Comparison of ENCODE assay signal across 8 cellular contexts in genomic region chr19:54231077-54231931, GRCh38. TPM values are rescaled to one million over a fixed set of nuclear protein-coding genes. Genes with fewer than 3 reads are reported as not detected.
DNase-seq lines count a peak whose midpoint lies in the region; ATAC-seq and TF ChIP-seq lines count a peak whose summit lies in the region.

No MANE protein-coding gene starts in this region.

- intact Hi-C loops in sciatic nerve (cut with DNase I): loop anchor here (10.0 kb wide), 1 partner anchor 57 kb away; the partner anchor contains the start of gene TMC4

- no peak; the same call in none of the 2 replicates for TF ChIP-seq CTCF in AG09319 (IDR thresholded peaks at IDR 0.05; ENCODE audit: low read depth, low read length)

- DNase-seq in AG09319 (ENCODE audit: extremely low read depth, low read depth): peak; percentile 37
- peak; percentile 33 for DNase-seq in NCI-H1436 treated with DMSO at 0.1 percent for 48 hours (lab: John Stamatoyannopoulos, UW)
- peak; percentile 92 for DNase-seq in T-helper 9 cell
- DNase-seq in amygdala (lab: John Stamatoyannopoulos, UW): peak in 54 of 56 donors; percentile 14 to 93 (median 71)
- peak; percentile 80 for DNase-seq in hepatic stellate cell (ENCODE audit: low spot score)
- DNase-seq in sciatic nerve (ENCODE audit: low spot score): peak; percentile 93

- ATAC-seq in GM19467 (IDR thresholded peaks at IDR 0.05; ENCODE audit: unreplicated experiment) (peak; percentile 80), sciatic nerve (peak; percentile 94), HG02870 (IDR thresholded peaks at IDR 0.05; ENCODE audit: unreplicated experiment) (no peak)

RNA-seq across cellular contexts. Expression of gene LILRB3, which starts 8.5 kb away (rescaled TPM):
- 23.9 TPM for total RNA-seq in sciatic nerve

RNA-seq across cellular contexts. Expression of gene LILRA6, which starts 11.3 kb away (rescaled TPM):
- total RNA-seq in sciatic nerve: 11.4 TPM

RNA-seq across cellular contexts. Expression of gene LILRB5, which starts 25.8 kb away (rescaled TPM):
- total RNA-seq in sciatic nerve: 24.1 TPM

RNA-seq across cellular contexts. Expression of gene RPS9, which starts 30.6 kb away (rescaled TPM):
- 1,121 TPM for total RNA-seq in sciatic nerve

RNA-seq across cellular contexts. Expression of gene TSEN34, which starts 40.2 kb away (rescaled TPM):
- total RNA-seq in sciatic nerve: 24.3 TPM

Comparison
In these comparisons a context has a peak if more than half of its experiments do, and no peak if none do; other contexts are left out.
1. DNase-seq: peak in every context shown above with its lines; median percentile 93 in sciatic nerve; 92 in T-helper 9 cell; 80 in hepatic stellate cell; 71 in amygdala; 37 in AG09319; 33 in NCI-H1436 treated with DMSO at 0.1 percent for 48 hours.